ENCODE assay signal across 9 cellular contexts in genomic region chr6:115575298-115575697, GRCh38.
"Had no signal": no experiment of that assay in that cellular context is flagged by ENCODE, and none has a peak within 500 bp of the region (broad histone marks: within the 10 kb centered on the region; RNA-seq: fewer than 3 reads in every experiment).

No MANE protein-coding gene starts in this region.

- H3K27ac ChIP-seq: GM23248 had no signal

- H3K36me3 ChIP-seq: HAP-1 had no signal

- H3K4me2 ChIP-seq: GM23338 had no signal

- H3K9me3 ChIP-seq: HAP-1 had no signal

- H2AFZ ChIP-seq: GM23248, GM23338 had no signal

- ATAC-seq: GM23338, HCT116 had no signal

- DNase-seq: GM23248, GOT3, H7, H9, HCEC 1CT, HFFc6 had no signal

- H3K9ac ChIP-seq: GM23248 had no signal

- H3K4me1 ChIP-seq: HAP-1 had no signal

- H3K4me3 ChIP-seq: GM23248, GM23338, HAP-1 had no signal
